ENCODE assay signal across 10 cellular contexts in genomic region chr12:119343130-119343529, GRCh38. TPM values are rescaled to one million over a fixed set of nuclear protein-coding genes. Genes with fewer than 3 reads are reported as not detected.
"Had no signal": no experiment of that assay in that cellular context is flagged by ENCODE, and none has a peak within 500 bp of the region (broad histone marks: within the 10 kb centered on the region; RNA-seq: fewer than 3 reads in every experiment).

No MANE protein-coding gene starts in this region.

- H3K4me3 Mint-ChIP-seq: HFFc6, IgD-negative memory B cell had no signal

- ATAC-seq: HCT116, HepG2 had no signal

- DNase-seq: GOT3, H7, HFFc6 had no signal

- H3K27ac Mint-ChIP-seq: HFFc6 had no signal

- H3K4me3 ChIP-seq: HAP-1 had no signal

- H3K36me3 ChIP-seq: HAP-1 had no signal

- H3K4me1 ChIP-seq: HAP-1 had no signal

- H3K27me3 Mint-ChIP-seq: IgD-negative memory B cell had no signal

- H3K27ac ChIP-seq: HL-60 had no signal

- H3K36me3 Mint-ChIP-seq: IgD-negative memory B cell had no signal

RNA-seq across cellular contexts. Expression of gene CCDC60, which starts 8.6 kb away (rescaled TPM):
- total RNA-seq: H4, HepG2, HFFc6, HT1080 had no signal
- polyA plus RNA-seq: HepG2, IgD-negative memory B cell had no signal
